10 cellular contexts compared by ENCODE assay signal in the genomic region with DNA sequence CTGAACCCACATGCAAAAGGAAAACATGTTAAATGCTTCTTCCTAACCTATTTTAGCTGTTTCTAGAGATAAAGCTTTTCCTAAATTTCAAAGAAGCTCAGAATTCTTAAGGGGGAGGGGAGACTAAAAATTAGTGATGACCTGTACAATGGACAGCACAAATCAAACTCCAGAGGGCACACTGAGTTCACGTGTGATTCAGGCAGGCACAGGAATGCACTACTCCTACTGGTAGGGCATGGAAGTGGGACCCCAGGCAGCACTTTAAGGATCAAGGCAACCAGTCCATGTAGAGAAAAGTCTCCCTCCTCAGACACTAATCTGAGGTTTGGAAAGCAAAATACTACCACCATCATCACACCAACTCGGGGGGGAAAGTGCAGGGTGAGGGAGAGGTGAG. TPM values are rescaled to one million over a fixed set of nuclear protein-coding genes. Genes with fewer than 3 reads are reported as not detected.
DNase-seq lines count a peak whose midpoint lies in the region; ATAC-seq, FAIRE-seq and TF ChIP-seq lines count a peak whose summit lies in the region.
"Had no signal": no experiment of that assay in that cellular context is flagged by ENCODE, and none has a peak within 500 bp of the region (broad histone marks: within the 10 kb centered on the region; RNA-seq: fewer than 3 reads in every experiment).

No MANE protein-coding gene starts in this region.

- H3K4me3 ChIP-seq in LNCaP clone FGC (ENCODE audit: low read depth, low read length) (no peak overlapping the region), K562 (no peak overlapping the region), ovary (no peak overlapping the region)
- H3K4me3 ChIP-seq: vagina had no signal

- TF ChIP-seq EP300 in K562 (IDR thresholded peaks at IDR 0.05; ENCODE audit: low read length) (no peak), ovary (IDR thresholded peaks at IDR 0.05) (no peak)

- WGBS in K562 (ENCODE audit: insufficient coverage, low coverage, missing lambda C conversion rate): 7% methylated on average over 2 of the region's 2 CpGs
- 33 to 40% (median 34%) methylated on average over 2 of the region's 2 CpGs for WGBS in ovary, 3 donors

- no peaks in the 10 kb centered on the region for H3K27me3 ChIP-seq in K562 (ENCODE audit: control insufficient read depth in 2 of 2, insufficient read depth in 2 of 2, low read length in 2 of 2)
- H3K27me3 ChIP-seq in ovary: no peaks in the 10 kb centered on the region
- H3K27me3 ChIP-seq: vagina had no signal

- no peak for TF ChIP-seq POLR2A in K562 (conservative IDR thresholded peaks at IDR 0.05)
- no peak for TF ChIP-seq POLR2A in ovary (IDR thresholded peaks at IDR 0.05)

- ATAC-seq in K562 (peak; percentile 85), GM21576 (IDR thresholded peaks at IDR 0.05; ENCODE audit: unreplicated experiment) (no peak), GM18519 (IDR thresholded peaks at IDR 0.05; ENCODE audit: low FRiP score, unreplicated experiment) (no peak)

- peak; percentile 35 to 63 for TF ChIP-seq RAD21 in K562 (CRISPR knock-in tag; conservative IDR thresholded peaks at IDR 0.05 in 1 of 2, IDR thresholded peaks at IDR 0.05 in 1 of 2)

- H3K36me3 ChIP-seq in K562 (ENCODE audit: control insufficient read depth, insufficient read depth, low read length) (no peaks in the 10 kb centered on the region), ovary (no peaks in the 10 kb centered on the region)
- H3K36me3 ChIP-seq: vagina had no signal

- no peak overlapping the region for H2AFZ ChIP-seq in K562 (ENCODE audit: low read depth, low read length)

- in situ Hi-C loops in K562 (cut with MboI) (no loop called here), GM13976 (cut with MboI; ENCODE audit: low sequenced_read_pairs, unreplicated experiment) (no loop called here)

- H3K4me1 ChIP-seq in K562 (replicated peaks in 1 of 2; ENCODE audit: control insufficient read depth in 2 of 2, insufficient read depth in 2 of 2, low read length in 2 of 2) (no peaks in the 10 kb centered on the region), ovary (ENCODE audit: insufficient read depth) (no peaks in the 10 kb centered on the region)
- H3K4me1 ChIP-seq: vagina had no signal

- DNase-seq in Daoy (ENCODE audit: low read depth) (peak; percentile 57), LNCaP clone FGC (ENCODE audit: low read depth) (peak; percentile 50), K562 (ENCODE audit: extremely low read depth in 1 of 4, low spot score in 3 of 4) (peak; percentile 17 to 34 (median 24)), medulla oblongata (ENCODE audit: extremely low spot score) (peak; percentile 72), GM13976 (ENCODE audit: low spot score) (no peak), ovary (no peak)
- DNase-seq: occipital lobe had no signal

- BruUV-seq in K562 (replicated peaks; lab: Mats Ljungman, UMichigan): no TSS peak

- H3K9me3 ChIP-seq in K562 (replicated peaks; ENCODE audit: control insufficient read depth, insufficient read depth, low read depth, low read length) (no peaks in the 10 kb centered on the region), ovary (no peaks in the 10 kb centered on the region)
- H3K9me3 ChIP-seq: vagina had no signal

- H3K27ac ChIP-seq in K562 (ENCODE audit: extremely low read depth, low read depth, low read length): no peak overlapping the region
- H3K27ac ChIP-seq in ovary: no peak overlapping the region
- H3K27ac ChIP-seq: vagina had no signal

- no peaks in the 10 kb centered on the region for H3K9me1 ChIP-seq in K562 (ENCODE audit: control insufficient read depth, insufficient read depth, low read length)

- POLR2A ChIA-PET in K562 (lab: Yijun Ruan, JAX): no interaction called here

- CTCF ChIA-PET in K562 (lab: Yijun Ruan, JAX; ENCODE audit: low intra/inter-chr PET ratio): interaction anchor here (0.9 to 1.1 kb wide), 2 partner anchors 16 to 227 kb away, joined by 3 to 4 read pairs; no protein-coding TSS in a partner anchor

- H3K9ac ChIP-seq in K562 (ENCODE audit: insufficient read depth in 1 of 2, low read depth in 2 of 2, low read length in 2 of 2): no peak overlapping the region

- TF ChIP-seq CTCF in LNCaP clone FGC (IDR thresholded peaks at IDR 0.05; ENCODE audit: control insufficient read depth, extremely low read depth, insufficient read depth) (peak; percentile 92), K562 (IDR thresholded peaks at IDR 0.05 in 2 of 3, conservative IDR thresholded peaks at IDR 0.05 in 1 of 3; ENCODE audit: insufficient read depth in 2 of 3, low read depth in 1 of 3, low read length in 3 of 3) (peak; percentile 50 to 97 (median 79)), GM13976 (IDR thresholded peaks at IDR 0.05; ENCODE audit: borderline replicate concordance, control extremely low read depth, extremely low read depth, insufficient read depth, missing control alignments) (no peak), ovary (IDR thresholded peaks at IDR 0.05) (no peak)

- no peak for FAIRE-seq in K562 (lab: Jason Lieb, UNC)

- no peak overlapping the region for H3K4me2 ChIP-seq in K562 (ENCODE audit: insufficient read depth, low read length)

- intact Hi-C loops in K562 (cut with micrococcal nuclease): loop anchor here (2.0 kb wide), 1 partner anchor 227 kb away; no protein-coding TSS in a partner anchor
- intact Hi-C loops in ovary (cut with DNase I): no loop called here

- no peaks in the 10 kb centered on the region for H3K79me2 ChIP-seq in K562 (ENCODE audit: control insufficient read depth, insufficient read depth, low read length)

- no peaks in the 10 kb centered on the region for H4K20me1 ChIP-seq in K562 (replicated peaks; ENCODE audit: control insufficient read depth, insufficient read depth, low read length)

TF ChIP-seq in K562, 482 proteins besides CTCF, POLR2A, EP300 and RAD21 (continues in another document):
- TF ChIP-seq TEAD4 (IDR thresholded peaks at IDR 0.05; ENCODE audit: low read length) (0 out of 2 replicates have a peak, but pooled peaks have one; percentile 17), TEAD4 (CRISPR knock-in tag; IDR thresholded peaks at IDR 0.05; ENCODE audit: borderline replicate concordance) (no peak), ZNF263 (CRISPR knock-in tag; IDR thresholded peaks at IDR 0.05; ENCODE audit: borderline replicate concordance) (no peak), KLF6 (CRISPR knock-in tag; IDR thresholded peaks at IDR 0.05; ENCODE audit: borderline replicate concordance) (no peak), SMC3 (conservative IDR thresholded peaks at IDR 0.05; ENCODE audit: insufficient read depth, low read depth, low read length) (0 out of 2 replicates have a peak, but pooled peaks have one; percentile 15), BCL6 (CRISPR knock-in tag; IDR thresholded peaks at IDR 0.05) (no peak)

RNA-seq across cellular contexts. Expression of a gene that starts 31.3 kb away (rescaled TPM):
- total RNA-seq in Daoy (2014; rRNA removed; shearing (Covaris generic)): not detected in 2 replicates
- not detected in 2 replicates for total RNA-seq in K562 (2011; cell fraction: chromatin; rRNA removed; ENCODE audit: low replicate concordance)
- total RNA-seq in K562 (2011; cell fraction: nucleolus; rRNA removed): not detected in 2 replicates
- total RNA-seq in K562 (2011; cell fraction: nucleoplasm; rRNA removed): not detected in 2 replicates
- total RNA-seq in K562 (2014; rRNA removed): not detected in 2 replicates
- total RNA-seq in K562 (2014; rRNA removed; fragmentation: Illumina TruSeq; extraction: Trizol): not detected in 2 replicates
- not detected in 2 replicates for total RNA-seq in K562 (2015; rRNA removed; fragmentation: Illumina TruSeq; extraction: Trizol)
- not detected in 2 replicates for total RNA-seq in K562 (2021)
- polyA plus RNA-seq in K562 (2011; rRNA removed): not detected in 2 replicates
- polyA plus RNA-seq in K562 (2011; cell fraction: cytosol; rRNA removed): not detected in 2 replicates
- polyA plus RNA-seq in K562 (2011; cell fraction: nucleus; rRNA removed): not detected in 2 replicates
- polyA plus RNA-seq in K562 (2012): not detected in 2 replicates
- not detected in 2 replicates for polyA plus RNA-seq in K562 (2014; fragmentation: Illumina TruSeq; extraction: Trizol)
- not detected for polyA plus RNA-seq in K562 (2014; fragmentation: Nextera tagmentation; extraction: Ambion mirVana)
- not detected in 2 replicates for polyA plus RNA-seq in K562 (2014; rRNA removed)
- polyA minus RNA-seq in K562 (2011; rRNA and poly(A)+ RNA removed): not detected in 2 replicates
- not detected in 2 replicates for polyA minus RNA-seq in K562 (2011; cell fraction: cytosol; rRNA and poly(A)+ RNA removed)
- not detected in 2 replicates for polyA minus RNA-seq in K562 (2011; cell fraction: nucleus; rRNA and poly(A)+ RNA removed)
- under 1 TPM in 3 of 7 donors, not detected in 4; 0.12 to 0.23 (median 0.22) TPM for total RNA-seq in ovary
- not detected for polyA plus RNA-seq in ovary
- total RNA-seq: occipital lobe had no signal

RNA-seq across cellular contexts. Expression of a gene that starts 46.9 kb away (rescaled TPM):
- total RNA-seq in Daoy (2014; rRNA removed; shearing (Covaris generic)): not detected in 2 replicates
- total RNA-seq in K562 (2011; cell fraction: chromatin; rRNA removed; ENCODE audit: low replicate concordance): 0.09 TPM in 1 of 2 replicates, not detected in the other
- total RNA-seq in K562 (2011; cell fraction: nucleolus; rRNA removed): 0.13 and 0.17 TPM in 2 replicates
- not detected in 2 replicates for total RNA-seq in K562 (2011; cell fraction: nucleoplasm; rRNA removed)
- total RNA-seq in K562 (2014; rRNA removed): not detected in 2 replicates
- total RNA-seq in K562 (2014; rRNA removed; fragmentation: Illumina TruSeq; extraction: Trizol): not detected in 2 replicates
- not detected in 2 replicates for total RNA-seq in K562 (2015; rRNA removed; fragmentation: Illumina TruSeq; extraction: Trizol)
- total RNA-seq in K562 (2021): 0.04 and 0.22 TPM in 2 replicates
- 0.03 and 0.08 TPM in 2 replicates for polyA plus RNA-seq in K562 (2011; rRNA removed)
- 0.03 TPM in 1 of 2 replicates, not detected in the other for polyA plus RNA-seq in K562 (2011; cell fraction: cytosol; rRNA removed)
- 0.09 TPM in 1 of 2 replicates, not detected in the other for polyA plus RNA-seq in K562 (2011; cell fraction: nucleus; rRNA removed)
- 0.07 TPM in 1 of 2 replicates, not detected in the other for polyA plus RNA-seq in K562 (2012)
- polyA plus RNA-seq in K562 (2014; fragmentation: Illumina TruSeq; extraction: Trizol): 0.08 TPM in 1 of 2 replicates, not detected in the other
- under 1 TPM in 1 of 2 experiments, not detected in 1; 0.03 TPM for polyA plus RNA-seq in K562 (2014; fragmentation: Nextera tagmentation; extraction: Ambion mirVana)
- not detected in 2 replicates for polyA plus RNA-seq in K562 (2014; rRNA removed)
- 0.09 and 0.11 TPM in 2 replicates for polyA minus RNA-seq in K562 (2011; rRNA and poly(A)+ RNA removed)
- polyA minus RNA-seq in K562 (2011; cell fraction: cytosol; rRNA and poly(A)+ RNA removed): not detected in 2 replicates
- polyA minus RNA-seq in K562 (2011; cell fraction: nucleus; rRNA and poly(A)+ RNA removed): not detected in 2 replicates
- total RNA-seq in ovary: 1 to 10 TPM in 1 of 7 donors, under 1 TPM in 2, not detected in 4; 0.07 to 1.5 (median 0.43) TPM
- polyA plus RNA-seq in ovary: not detected
- total RNA-seq: vagina had no signal

Comparison
In these comparisons a context has a peak if more than half of its experiments do, and no peak if none do; other contexts are left out.
1. DNase-seq: peak in Daoy (single experiment), LNCaP clone FGC (single experiment), K562 (4 of 4) and medulla oblongata (single experiment); none in GM13976 (single experiment) and ovary (0 of 5).
2. CTCF ChIP-seq: peak in LNCaP clone FGC (single experiment) and K562 (3 of 3); none in GM13976 (single experiment) and ovary (0 of 3).